ENCODE assay signal across 18 cellular contexts in genomic region chr10:102620138-102620591, GRCh38. TPM values are rescaled to one million over a fixed set of nuclear protein-coding genes. Genes with fewer than 3 reads are reported as not detected.
DNase-seq lines count a peak whose midpoint lies in the region; ATAC-seq, FAIRE-seq and TF ChIP-seq lines count a peak whose summit lies in the region.
"Had no signal": no experiment of that assay in that cellular context is flagged by ENCODE, and none has a peak within 500 bp of the region (broad histone marks: within the 10 kb centered on the region; RNA-seq: fewer than 3 reads in every experiment).

No MANE protein-coding gene starts in this region.

- peaks cover 0 to 13% (median 0%) of the 10 kb centered on the region in 4 donors for H3K36me3 ChIP-seq in right lobe of liver
- H3K36me3 ChIP-seq in HepG2 (replicated peaks in 1 of 2; ENCODE audit: control insufficient read depth in 1 of 2, insufficient read depth in 2 of 2, low read length in 2 of 2), result peaks cover 6 to 20% of the 10 kb centered on the region in 2 experiments; a peak in 4 of 5 replicates
- peaks cover 0 to 17% of the 10 kb centered on the region in 2 donors for H3K36me3 ChIP-seq in kidney (ENCODE audit: control insufficient read depth in 1 of 2, insufficient read depth in 2 of 2, low read length in 2 of 2)
- peaks cover 0 to 32% (median 10%) of the 10 kb centered on the region in 4 donors for H3K36me3 ChIP-seq in sigmoid colon

- H3K9me3 ChIP-seq in right lobe of liver (no peaks in the 10 kb centered on the region), HepG2 (ENCODE audit: low read length) (no peaks in the 10 kb centered on the region), kidney (ENCODE audit: control insufficient read depth in 1 of 2, low read length in 2 of 2) (no peaks in the 10 kb centered on the region), sigmoid colon (no peaks in the 10 kb centered on the region)
- H3K9me3 ChIP-seq: SJSA1 had no signal

- DNase-seq in right lobe of liver, result peak in 1 of 3 donors; percentile 61
- DNase-seq in HepG2 (ENCODE audit: low spot score), result no peak
- peak; percentile 33 for DNase-seq in kidney
- DNase-seq in sigmoid colon, result peak; percentile 68
- DNase-seq in OCI-M2 (lab: John Stamatoyannopoulos, UW; ENCODE audit: unreplicated experiment), result no peak
- DNase-seq in stimulated activated CD4-positive, alpha-beta T cell treated with anti-CD3 and anti-CD28 coated beads, Interleukin-2, amount 100 ng/mL, for 24 hours, result no peak
- no peak for DNase-seq in ACHN
- DNase-seq in RKO (ENCODE audit: low spot score), result no peak
- DNase-seq: 8988T; activated CD8-positive, alpha-beta memory T cell treated with anti-CD3 and anti-CD28 coated beads for 24 hours; activated naive CD4-positive, alpha-beta T cell treated with anti-CD3 and anti-CD28 coated beads for 36 hours; COR-L47; NCI-H146; NCI-H526 treated with DMSO at 0.1 percent for 48 hours; stimulated activated CD4-positive, alpha-beta T cell treated with anti-CD3 and anti-CD28 coated beads, Interleukin-2, amount 100 ng/mL, for 48 hours had no signal

- CTCF ChIA-PET in HepG2 (lab: Yijun Ruan, JAX; ENCODE audit: low intra/inter-chr PET ratio, low total read pairs), result no interaction called here

- H3K27ac ChIP-seq in right lobe of liver (no peak overlapping the region), HepG2 (ENCODE audit: extremely low read length, insufficient read depth, low read length) (no peak overlapping the region), kidney (ENCODE audit: low read depth in 2 of 2, low read length in 2 of 2) (no peak overlapping the region), sigmoid colon (peak overlapping the region; percentile 36 to 77 (median 74))
- H3K27ac ChIP-seq: SJSA1 had no signal

- POLR2A ChIA-PET in HepG2 (lab: Yijun Ruan, JAX), result interaction anchor here (0.9 to 2.0 kb wide), 2 partner anchors 18 to 20 kb away, joined by 3 to 8 read pairs; no protein-coding TSS in a partner anchor

- H3K27me3 ChIP-seq in right lobe of liver (no peaks in the 10 kb centered on the region), HepG2 (ENCODE audit: control insufficient read depth in 1 of 2, insufficient read depth in 2 of 2, low read length in 2 of 2) (no peaks in the 10 kb centered on the region), sigmoid colon (no peaks in the 10 kb centered on the region)
- H3K27me3 ChIP-seq: SJSA1 had no signal

- intact Hi-C loops in right lobe of liver (cut with DNase I), result no loop called here
- intact Hi-C loops in HepG2 (cut with micrococcal nuclease; ENCODE audit: unreplicated experiment), result no loop called here
- intact Hi-C loops in kidney (cut with DNase I), result no loop called here
- intact Hi-C loops in sigmoid colon (cut with DNase I), result no loop called here

- 17% methylated on average over 1 of the region's 5 CpGs for WGBS in right lobe of liver (ENCODE audit: insufficient coverage, low coverage, low lambda C conversion rate, missing lambda C conversion rate)
- WGBS in HepG2 (ENCODE audit: low lambda C conversion rate), result 94% methylated on average over 5 of the region's 5 CpGs
- 26 to 54% methylated on average over 5 of the region's 5 CpGs for WGBS in sigmoid colon, 2 donors

- H3K4me1 ChIP-seq in right lobe of liver (peaks cover 0 to 18% (median 4%) of the 10 kb centered on the region in 4 donors), HepG2 (ENCODE audit: insufficient read depth, low read length) (peaks cover 42% of the 10 kb centered on the region), kidney (ENCODE audit: control insufficient read depth in 1 of 2, insufficient read depth in 1 of 2, low read depth in 1 of 2, low read length in 2 of 2) (peaks cover 11 to 26% of the 10 kb centered on the region in 2 donors), sigmoid colon (peaks cover 0 to 76% (median 68%) of the 10 kb centered on the region in 4 donors)

- H3K9ac ChIP-seq in HepG2 (ENCODE audit: insufficient read depth, low read depth, low read length), result no peak overlapping the region
- no peak overlapping the region for H3K9ac ChIP-seq in kidney (ENCODE audit: low read length in 2 of 2)

- in situ Hi-C loops in HepG2 (cut with HindIII; ENCODE audit: extremely low pct_ligation_motif_present, low pct_unique_long_range_greater_than_20kb), result no loop called here
- in situ Hi-C loops in ACHN (cut with HindIII; ENCODE audit: low pct_ligation_motif_present, low pct_unique_long_range_greater_than_20kb, low sequenced_read_pairs), result no loop called here

- H3K4me3 ChIP-seq in right lobe of liver (no peak overlapping the region), HepG2 (replicated peaks in 1 of 3; ENCODE audit: insufficient read depth in 1 of 3, low read depth in 2 of 3, low read length in 3 of 3) (no peak overlapping the region), kidney (ENCODE audit: low read length in 2 of 2) (no peak overlapping the region), sigmoid colon (no peak overlapping the region)
- H3K4me3 ChIP-seq: K562, SJSA1 had no signal

- TF ChIP-seq CTCF in right lobe of liver (IDR thresholded peaks at IDR 0.05), result no peak
- no peak for TF ChIP-seq CTCF in HepG2 (CRISPR knock-in tag; IDR thresholded peaks at IDR 0.05)
- no peak for TF ChIP-seq CTCF in kidney (IDR thresholded peaks at IDR 0.05; ENCODE audit: borderline replicate concordance, extremely low read depth, insufficient read depth)
- no peak for TF ChIP-seq CTCF in sigmoid colon (IDR thresholded peaks at IDR 0.05)

- no peaks in the 10 kb centered on the region for H4K20me1 ChIP-seq in HepG2 (ENCODE audit: insufficient read depth, low read length)

- no peak for TF ChIP-seq POLR2A in right lobe of liver (IDR thresholded peaks at IDR 0.05)
- no peak for TF ChIP-seq POLR2A in HepG2 (IDR thresholded peaks at IDR 0.05; ENCODE audit: insufficient read depth in 1 of 2, low read depth in 2 of 2, low read length in 2 of 2)
- no peak for TF ChIP-seq POLR2A in sigmoid colon (IDR thresholded peaks at IDR 0.05)

- no peak for TF ChIP-seq RAD21 in HepG2 (CRISPR knock-in tag; IDR thresholded peaks at IDR 0.05)

- BruUV-seq in HepG2 (replicated peaks; lab: Mats Ljungman, UMichigan), result no TSS peak

- ATAC-seq in right lobe of liver, result peak; percentile 15 to 64 (median 55)
- no peak; the same call in 2 of the 3 replicates for ATAC-seq in HepG2

- no peaks in the 10 kb centered on the region for H3K79me2 ChIP-seq in HepG2 (ENCODE audit: insufficient read depth, low read length)

- H3K4me2 ChIP-seq in HepG2 (ENCODE audit: low read depth, low read length), result no peak overlapping the region

- H2AFZ ChIP-seq in HepG2 (ENCODE audit: low read length), result no peak overlapping the region

- FAIRE-seq in HepG2 (lab: Jason Lieb, UNC) (no peak), kidney (lab: Jason Lieb, UNC) (no peak)
- FAIRE-seq: islet of Langerhans, K562 had no signal

- TF ChIP-seq EP300 in HepG2 (IDR thresholded peaks at IDR 0.05; ENCODE audit: low read depth in 2 of 2, low read length in 2 of 2) (no peak), HepG2 (CRISPR knock-in tag; IDR thresholded peaks at IDR 0.05; ENCODE audit: borderline replicate concordance) (no peak), sigmoid colon (IDR thresholded peaks at IDR 0.05) (no peak)

TF ChIP-seq in HepG2, 621 proteins besides CTCF, POLR2A, EP300 and RAD21 (continues in another document):
- TF ChIP-seq KLF11 (CRISPR knock-in tag; IDR thresholded peaks at IDR 0.05) (no peak), CREB1 (IDR thresholded peaks at IDR 0.05) (no peak), CREB1 (CRISPR knock-in tag; IDR thresholded peaks at IDR 0.05) (no peak), PHF21A (CRISPR knock-in tag; IDR thresholded peaks at IDR 0.05) (no peak), ZNF530 (CRISPR knock-in tag; IDR thresholded peaks at IDR 0.05; ENCODE audit: low read depth) (no peak), RNF2 (conservative IDR thresholded peaks at IDR 0.05; ENCODE audit: low read depth) (no peak), ZNF512 (CRISPR knock-in tag; IDR thresholded peaks at IDR 0.05) (no peak)

RNA-seq across cellular contexts. Expression of gene TRIM8, which starts 24.1 kb away (rescaled TPM):
- total RNA-seq in right lobe of liver (10 to 100 TPM; 34.7 to 99.8 (median 41.2) TPM), HepG2 (2016; rRNA removed; fragmentation: Illumina TruSeq; extraction: Trizol) (38.9 and 39.8 TPM in 2 replicates), kidney (198 TPM), sigmoid colon (10 to 100 TPM; 58.9 to 88.6 (median 67.1) TPM)
- 13.4 and 13.6 TPM in 2 replicates for total RNA-seq in HepG2 (2016; cell fraction: cytosol; rRNA removed; fragmentation: Illumina TruSeq; extraction: Trizol; ENCODE audit: low read depth)
- total RNA-seq in HepG2 (2016; cell fraction: insoluble cytoplasmic fraction; rRNA removed; fragmentation: Illumina TruSeq; extraction: Trizol), result 33.2 and 39.7 TPM in 2 replicates
- total RNA-seq in HepG2 (2016; cell fraction: membrane; rRNA removed; fragmentation: Illumina TruSeq; extraction: Trizol), result 49.9 and 53.6 TPM in 2 replicates
- 21.9 and 30.8 TPM in 2 replicates for total RNA-seq in HepG2 (2016; cell fraction: nucleus; rRNA removed; fragmentation: Illumina TruSeq; extraction: Trizol)
- polyA plus RNA-seq in HepG2 (2011; rRNA removed) (66.5 and 84.1 TPM in 2 replicates), kidney (ENCODE audit: insufficient read depth, low read depth, low replicate concordance) (160 TPM), sigmoid colon (10 to 100 TPM; 25.0 to 53.0 (median 46.8) TPM)
- 62.9 and 70.1 TPM in 2 replicates for polyA plus RNA-seq in HepG2 (2011; cell fraction: cytosol; rRNA removed)
- 86.9 and 92.0 TPM in 2 replicates for polyA plus RNA-seq in HepG2 (2011; cell fraction: nucleus; rRNA removed)
- 98.0 and 117 TPM in 2 replicates for polyA plus RNA-seq in HepG2 (2012)
- 18.4 and 21.2 TPM in 2 replicates for polyA plus RNA-seq in HepG2 (2016; cell fraction: cytosol; fragmentation: Illumina TruSeq; extraction: Trizol; ENCODE audit: low read depth)
- polyA plus RNA-seq in HepG2 (2016; cell fraction: insoluble cytoplasmic fraction; fragmentation: Illumina TruSeq; extraction: Trizol; ENCODE audit: low read depth), result 51.6 and 70.7 TPM in 2 replicates
- 57.9 and 63.0 TPM in 2 replicates for polyA plus RNA-seq in HepG2 (2016; cell fraction: membrane; fragmentation: Illumina TruSeq; extraction: Trizol; ENCODE audit: low read depth)
- polyA plus RNA-seq in HepG2 (2016; cell fraction: nucleus; fragmentation: Illumina TruSeq; extraction: Trizol; ENCODE audit: insufficient read depth, low read depth), result 63.9 and 73.5 TPM in 2 replicates
- polyA minus RNA-seq in HepG2 (2011; rRNA and poly(A)+ RNA removed; ENCODE audit: low replicate concordance), result 23.8 and 82.1 TPM in 2 replicates
- polyA minus RNA-seq in HepG2 (2011; cell fraction: cytosol; rRNA and poly(A)+ RNA removed), result 41.1 and 48.2 TPM in 2 replicates
- 36.6 and 46.0 TPM in 2 replicates for polyA minus RNA-seq in HepG2 (2011; cell fraction: nucleus; rRNA and poly(A)+ RNA removed)

Comparison
In these comparisons a context has a peak if more than half of its experiments do, and no peak if none do; other contexts are left out.
1. DNase-seq: peak in kidney (single experiment) and sigmoid colon (single experiment); none in HepG2 (single experiment), OCI-M2 (single experiment), stimulated activated CD4-positive, alpha-beta T cell treated with anti-CD3 and anti-CD28 coated beads, Interleukin-2, amount 100 ng/mL, for 24 hours (0 of 2), ACHN (single experiment) and RKO (single experiment).
2. H3K27ac ChIP-seq: peak in sigmoid colon (4 of 4); none in right lobe of liver (0 of 3), HepG2 (single experiment) and kidney (0 of 2).